Comparison of ENCODE assay signal across 13 cellular contexts in genomic region chr5:11504794-11505193, GRCh38.
DNase-seq lines count a peak whose midpoint lies in the region; ATAC-seq, FAIRE-seq and TF ChIP-seq lines count a peak whose summit lies in the region.
"Had no signal": no experiment of that assay in that cellular context is flagged by ENCODE, and none has a peak within 500 bp of the region (broad histone marks: within the 10 kb centered on the region; RNA-seq: fewer than 3 reads in every experiment).

No MANE protein-coding gene starts in this region.

- no peaks in the 10 kb centered on the region for H3K27me3 ChIP-seq in NT2/D1 (ENCODE audit: insufficient read depth, insufficient read length)
- H3K27me3 ChIP-seq: cardiac muscle cell had no signal

- H3K36me3 ChIP-seq in NT2/D1 (ENCODE audit: insufficient read depth, insufficient read length, low read length): no peaks in the 10 kb centered on the region
- H3K36me3 ChIP-seq: cardiac muscle cell had no signal

- no peak for TF ChIP-seq POLR2A in H54 (IDR thresholded peaks at IDR 0.05; ENCODE audit: low read depth, low read length)

- FAIRE-seq in H54 (lab: Jason Lieb, UNC): no peak
- FAIRE-seq: small intestine had no signal

- peak; percentile 71 for ATAC-seq in omental fat pad (ENCODE audit: low FRiP score)
- no peak for ATAC-seq in GM18873 (IDR thresholded peaks at IDR 0.05; ENCODE audit: low FRiP score, unreplicated experiment)
- ATAC-seq in GM18909 (IDR thresholded peaks at IDR 0.05; ENCODE audit: poor library complexity, unreplicated experiment): no peak
- ATAC-seq: activated CD8-positive, alpha-beta T cell treated with anti-CD3 and anti-CD28 coated beads for 36 hours; HCT116 had no signal

- DNase-seq in H54 (ENCODE audit: insufficient read length, low spot score): peak; percentile 9
- peak; percentile 38 for DNase-seq in NT2/D1 (ENCODE audit: low read depth, low spot score)
- no peak for DNase-seq in omental fat pad (ENCODE audit: low spot score)
- no peak for DNase-seq in activated T-cell treated with anti-CD3 and anti-CD28 coated beads, Interleukin-2, amount 50 U/mL, for 1 hour
- DNase-seq: activated CD8-positive, alpha-beta T cell treated with anti-CD3 and anti-CD28 coated beads for 36 hours; MV-4-11; small intestine had no signal

- H3K4me1 ChIP-seq in NT2/D1 (ENCODE audit: insufficient read depth, insufficient read length): no peaks in the 10 kb centered on the region

- no peak overlapping the region for H3K9ac ChIP-seq in NT2/D1 (ENCODE audit: insufficient read length, low read depth)

- H3K27ac ChIP-seq in cingulate gyrus (ENCODE audit: low read depth, low read length): peak overlapping the region; percentile 76
- H3K27ac ChIP-seq: cardiac muscle cell, RWPE1 had no signal

- TF ChIP-seq CTCF in omental fat pad (IDR thresholded peaks at IDR 0.05): no peak

- no peaks in the 10 kb centered on the region for H3K9me3 ChIP-seq in NT2/D1 (ENCODE audit: insufficient read depth, low read length)

- no peak overlapping the region for H3K4me3 ChIP-seq in NT2/D1 (ENCODE audit: insufficient read length, low read depth)
- H3K4me3 ChIP-seq: cardiac muscle cell had no signal

Comparison
In these comparisons a context has a peak if more than half of its experiments do, and no peak if none do; other contexts are left out.
1. DNase-seq: peak in H54 (single experiment) and NT2/D1 (single experiment); none in omental fat pad (single experiment) and activated T-cell treated with anti-CD3 and anti-CD28 coated beads, Interleukin-2, amount 50 U/mL, for 1 hour (single experiment).